In the genomic region with DNA sequence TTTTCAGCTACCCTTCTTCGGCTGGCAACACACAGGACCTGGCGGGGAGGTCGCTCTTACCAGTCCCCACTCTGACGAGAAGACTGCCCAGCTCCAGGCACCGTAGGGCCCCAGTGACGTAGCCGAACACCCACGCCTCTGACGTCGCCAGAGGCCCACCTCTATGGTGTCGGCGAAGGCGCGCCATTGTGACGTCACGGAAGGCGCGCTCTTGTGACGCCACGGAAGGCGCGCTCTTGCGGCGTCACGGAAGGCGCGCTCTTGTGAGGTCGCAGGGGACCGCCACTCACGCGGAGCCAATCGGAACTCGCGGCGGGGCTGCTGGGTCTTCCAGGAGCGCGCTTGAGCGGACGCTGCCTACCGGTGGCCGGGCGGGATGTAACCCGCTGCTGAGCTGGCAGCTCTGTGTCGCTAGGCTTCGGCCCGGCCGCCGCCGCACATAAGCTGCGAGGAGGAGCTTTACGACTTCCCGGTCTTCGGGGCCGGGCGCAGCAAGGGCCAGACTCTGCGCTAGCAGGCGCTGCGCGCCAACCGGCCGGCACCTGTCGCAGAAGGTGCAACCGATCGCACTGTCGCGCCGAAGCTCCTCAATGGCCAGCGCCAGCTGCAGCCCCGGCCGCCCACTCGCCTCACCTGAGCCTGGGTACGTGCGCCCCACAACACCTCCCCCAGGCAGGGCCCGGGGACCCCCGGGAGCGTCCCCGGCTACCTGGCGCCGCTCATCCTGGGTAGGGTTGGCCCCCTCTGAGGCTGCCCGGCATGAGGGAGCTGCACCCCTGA, we compare ENCODE assay signal across 1 cellular context.
TF ChIP-seq lines count a peak whose summit lies in the region.
"Not testable (repeated sequence)": the region's sequence is repeated elsewhere in the genome, so short reads cannot be mapped to it uniquely, and the experiment has no call there.

No MANE protein-coding gene starts in this region.

TF ChIP-seq in HepG2, 621 proteins besides CTCF, POLR2A, EP300 and RAD21 (continued from another document):
- TF ChIP-seq, protein P1, sequence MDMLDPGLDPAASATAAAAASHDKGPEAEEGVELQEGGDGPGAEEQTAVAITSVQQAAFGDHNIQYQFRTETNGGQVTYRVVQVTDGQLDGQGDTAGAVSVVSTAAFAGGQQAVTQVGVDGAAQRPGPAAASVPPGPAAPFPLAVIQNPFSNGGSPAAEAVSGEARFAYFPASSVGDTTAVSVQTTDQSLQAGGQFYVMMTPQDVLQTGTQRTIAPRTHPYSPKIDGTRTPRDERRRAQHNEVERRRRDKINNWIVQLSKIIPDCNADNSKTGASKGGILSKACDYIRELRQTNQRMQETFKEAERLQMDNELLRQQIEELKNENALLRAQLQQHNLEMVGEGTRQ (IDR thresholded peaks at IDR 0.05; ENCODE audit: low read depth, low read length): not testable (repeated sequence)
- TF ChIP-seq, protein P1 (CRISPR knock-in tag; IDR thresholded peaks at IDR 0.05; ENCODE audit: borderline replicate concordance): peak; percentile 60; the same call in 1 of the 2 replicates
- TF ChIP-seq, protein P2, sequence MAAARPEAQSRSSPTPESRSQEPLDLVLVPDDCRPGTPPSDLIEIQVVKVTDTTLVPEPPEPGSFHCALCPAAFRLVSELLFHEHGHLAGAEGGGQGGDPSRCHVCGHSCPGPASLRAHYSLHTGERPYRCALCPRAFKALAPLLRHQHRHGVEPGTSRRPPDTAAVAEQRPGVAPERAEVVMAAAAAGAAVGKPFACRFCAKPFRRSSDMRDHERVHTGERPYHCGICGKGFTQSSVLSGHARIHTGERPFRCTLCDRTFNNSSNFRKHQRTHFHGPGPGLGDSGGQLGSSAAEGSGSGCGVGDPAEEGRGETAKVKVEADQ (CRISPR knock-in tag; IDR thresholded peaks at IDR 0.05; ENCODE audit: borderline replicate concordance): peak; percentile 72; the same call in 1 of the 2 replicates
- TF ChIP-seq NONO (IDR thresholded peaks at IDR 0.05): not testable (repeated sequence)
- TF ChIP-seq NONO (CRISPR knock-in tag; conservative IDR thresholded peaks at IDR 0.05) (peak; percentile 99), ZNF724P (CRISPR knock-in tag; IDR thresholded peaks at IDR 0.05; ENCODE audit: borderline replicate concordance) (peak; percentile 66; the same call in 1 of the 2 replicates), ZNF607 (CRISPR knock-in tag; IDR thresholded peaks at IDR 0.05; ENCODE audit: borderline replicate concordance) (peak; percentile 87; the same call in 1 of the 2 replicates)
- TF ChIP-seq, protein P3, sequence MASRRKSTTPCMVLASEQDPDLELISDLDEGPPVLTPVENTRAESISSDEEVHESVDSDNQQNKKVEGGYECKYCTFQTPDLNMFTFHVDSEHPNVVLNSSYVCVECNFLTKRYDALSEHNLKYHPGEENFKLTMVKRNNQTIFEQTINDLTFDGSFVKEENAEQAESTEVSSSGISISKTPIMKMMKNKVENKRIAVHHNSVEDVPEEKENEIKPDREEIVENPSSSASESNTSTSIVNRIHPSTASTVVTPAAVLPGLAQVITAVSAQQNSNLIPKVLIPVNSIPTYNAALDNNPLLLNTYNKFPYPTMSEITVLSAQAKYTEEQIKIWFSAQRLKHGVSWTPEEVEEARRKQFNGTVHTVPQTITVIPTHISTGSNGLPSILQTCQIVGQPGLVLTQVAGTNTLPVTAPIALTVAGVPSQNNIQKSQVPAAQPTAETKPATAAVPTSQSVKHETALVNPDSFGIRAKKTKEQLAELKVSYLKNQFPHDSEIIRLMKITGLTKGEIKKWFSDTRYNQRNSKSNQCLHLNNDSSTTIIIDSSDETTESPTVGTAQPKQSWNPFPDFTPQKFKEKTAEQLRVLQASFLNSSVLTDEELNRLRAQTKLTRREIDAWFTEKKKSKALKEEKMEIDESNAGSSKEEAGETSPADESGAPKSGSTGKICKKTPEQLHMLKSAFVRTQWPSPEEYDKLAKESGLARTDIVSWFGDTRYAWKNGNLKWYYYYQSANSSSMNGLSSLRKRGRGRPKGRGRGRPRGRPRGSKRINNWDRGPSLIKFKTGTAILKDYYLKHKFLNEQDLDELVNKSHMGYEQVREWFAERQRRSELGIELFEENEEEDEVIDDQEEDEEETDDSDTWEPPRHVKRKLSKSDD (CRISPR knock-in tag; IDR thresholded peaks at IDR 0.05; ENCODE audit: low read depth): peak; percentile 100
